In genomic region chr6:131979515-131980337, GRCh38 we compare ENCODE assay signal across 16 cellular contexts. TPM values are rescaled to one million over a fixed set of nuclear protein-coding genes. Genes with fewer than 3 reads are reported as not detected.
DNase-seq lines count a peak whose midpoint lies in the region; TF ChIP-seq lines count a peak whose summit lies in the region.
"Had no signal": no experiment of that assay in that cellular context is flagged by ENCODE, and none has a peak within 500 bp of the region (broad histone marks: within the 10 kb centered on the region; RNA-seq: fewer than 3 reads in every experiment).

No MANE protein-coding gene starts in this region.

- no TSS peak for BruUV-seq in OCI-LY7 (replicated peaks; lab: Mats Ljungman, UMichigan)

- H3K9me3 ChIP-seq in CD4-positive, alpha-beta memory T cell (ENCODE audit: control insufficient read depth in 1 of 2, low read length in 2 of 2), result no peaks in the 10 kb centered on the region
- no peaks in the 10 kb centered on the region for H3K9me3 ChIP-seq in OCI-LY7 (ENCODE audit: low read length)
- H3K9me3 ChIP-seq: body of pancreas, ovary had no signal

- no peak overlapping the region for H3K27ac Mint-ChIP-seq in CD4-positive, alpha-beta memory T cell

- H3K79me2 ChIP-seq in OCI-LY7 (ENCODE audit: insufficient read depth, low read depth, low read length), result no peaks in the 10 kb centered on the region

- H3K9me2 ChIP-seq in OCI-LY7 (ENCODE audit: insufficient read depth, low read length), result no peaks in the 10 kb centered on the region

- H4K20me1 ChIP-seq in OCI-LY7 (ENCODE audit: insufficient read depth, low read length), result no peaks in the 10 kb centered on the region
- H4K20me1 ChIP-seq: BLaER1 treated with 17β-estradiol and CSF1 and Interleukin-3, amounts not matched to agents 10 nM and 100 nM had no signal

- no peaks in the 10 kb centered on the region for H3K36me3 ChIP-seq in CD4-positive, alpha-beta memory T cell (ENCODE audit: insufficient read depth, low read length)
- no peaks in the 10 kb centered on the region for H3K36me3 ChIP-seq in OCI-LY7 (ENCODE audit: insufficient read depth, low read length)
- H3K36me3 ChIP-seq: BLaER1 treated with 17β-estradiol and CSF1 and Interleukin-3, amounts not matched to agents 10 nM and 100 nM; ovary had no signal

- H3K4me1 Mint-ChIP-seq in CD4-positive, alpha-beta memory T cell, result no peaks in the 10 kb centered on the region

- H3K27me3 ChIP-seq in CD4-positive, alpha-beta memory T cell (ENCODE audit: insufficient read depth, low read length), result no peaks in the 10 kb centered on the region
- H3K27me3 ChIP-seq: BLaER1 treated with 17β-estradiol and CSF1 and Interleukin-3, amounts not matched to agents 10 nM and 100 nM; body of pancreas; ovary had no signal

- TF ChIP-seq CTCF in AG04449 (IDR thresholded peaks at IDR 0.05; ENCODE audit: insufficient read depth, low read length, missing control alignments) (no peak), OCI-LY7 (conservative IDR thresholded peaks at IDR 0.05; ENCODE audit: low read length) (no peak)

- no peak overlapping the region for H3K27ac ChIP-seq in CD4-positive, alpha-beta memory T cell (ENCODE audit: low read depth, low read length)
- no peak overlapping the region for H3K27ac ChIP-seq in OCI-LY7 (ENCODE audit: low read depth, low read length, poor library complexity, severe bottlenecking)
- H3K27ac ChIP-seq: BLaER1 treated with 17β-estradiol and CSF1 and Interleukin-3, amounts not matched to agents 10 nM and 100 nM; body of pancreas; ovary had no signal

- no peaks in the 10 kb centered on the region for H3K36me3 Mint-ChIP-seq in CD4-positive, alpha-beta memory T cell

- no peak overlapping the region for H3K4me2 ChIP-seq in OCI-LY7 (ENCODE audit: low read length)
- H3K4me2 ChIP-seq: BLaER1 treated with 17β-estradiol and CSF1 and Interleukin-3, amounts not matched to agents 10 nM and 100 nM had no signal

- POLR2A ChIA-PET in AG04449 (lab: Yijun Ruan, JAX), result interaction anchor here (0.8 to 2.2 kb wide), 3 partner anchors 25 to 32 kb away, joined by 3 to 31 read pairs (median 6); partner anchors contain the start of gene CCN2
- POLR2A ChIA-PET in CD4-positive, alpha-beta memory T cell (lab: Charles Lee; ENCODE audit: partially characterized antibody), result no interaction called here
- POLR2A ChIA-PET in OCI-LY7 (lab: Charles Lee), result no interaction called here

- no peak overlapping the region for H3K4me3 Mint-ChIP-seq in CD4-positive, alpha-beta memory T cell

- peaks cover 0 to 2% (median 0%) of the 10 kb centered on the region in 8 donors for H3K9me3 Mint-ChIP-seq in CD4-positive, alpha-beta memory T cell

- no peak overlapping the region for H3K4me3 ChIP-seq in AG04449 (ENCODE audit: low read depth, low read length)
- no peak overlapping the region for H3K4me3 ChIP-seq in CD4-positive, alpha-beta memory T cell (ENCODE audit: low read length in 2 of 2)
- no peak overlapping the region for H3K4me3 ChIP-seq in OCI-LY7 (ENCODE audit: low read depth, low read length, poor library complexity, severe bottlenecking)
- H3K4me3 ChIP-seq: BLaER1 treated with 17β-estradiol and CSF1 and Interleukin-3, amounts not matched to agents 10 nM and 100 nM; body of pancreas; ovary had no signal

- H2AFZ ChIP-seq in OCI-LY7 (ENCODE audit: low read length), result no peak overlapping the region

- CTCF ChIA-PET in AG04449 (lab: Yijun Ruan, JAX), result interaction anchor here (1.0 kb wide), 1 partner anchor 64 kb away, joined by 5 read pairs; no protein-coding TSS in a partner anchor
- CTCF ChIA-PET in CD4-positive, alpha-beta memory T cell (lab: Charles Lee; ENCODE audit: partially characterized antibody), result no interaction called here
- CTCF ChIA-PET in OCI-LY7 (lab: Charles Lee; ENCODE audit: unreplicated experiment), result no interaction called here

- intact Hi-C loops in CD4-positive, alpha-beta memory T cell (cut with micrococcal nuclease), result no loop called here
- intact Hi-C loops in OCI-LY7 (cut with micrococcal nuclease; ENCODE audit: unreplicated experiment), result no loop called here

- H3K4me1 ChIP-seq in CD4-positive, alpha-beta memory T cell (ENCODE audit: insufficient read depth, low read length), result no peaks in the 10 kb centered on the region
- no peaks in the 10 kb centered on the region for H3K4me1 ChIP-seq in OCI-LY7 (ENCODE audit: insufficient read depth, low read length, poor library complexity, severe bottlenecking)

- peaks cover 1 to 4% of the 10 kb centered on the region in 2 donors for H3K27me3 Mint-ChIP-seq in CD4-positive, alpha-beta memory T cell

- DNase-seq in AG04449 (ENCODE audit: low read depth, low spot score), result peak; percentile 93
- DNase-seq in HS-5 (ENCODE audit: low read depth), result peak; percentile 31
- DNase-seq in brain pericyte (ENCODE audit: low read depth, low spot score), result peak; percentile 87
- peak; percentile 98 for DNase-seq in kidney glomerular epithelial cell (lab: John Stamatoyannopoulos, UW)
- DNase-seq in CD4-positive, alpha-beta memory T cell, result no peak
- DNase-seq in mucosa of gallbladder (ENCODE audit: low spot score), result no peak
- no peak for DNase-seq in inferior parietal cortex (ENCODE audit: extremely low spot score)
- no peak for DNase-seq in OCI-LY7 (ENCODE audit: low spot score)
- DNase-seq: activated CD4-positive, alpha-beta T cell treated with anti-CD3 and anti-CD28 coated beads for 48 hours; activated T-cell treated with anti-CD3 and anti-CD28 coated beads, Interleukin-2, amount 50 U/mL, for 48 hours; body of pancreas; NCI-H2171; OCI-M1; ovary had no signal

RNA-seq across cellular contexts. Expression of gene CCN2, which starts 28.6 kb away (rescaled TPM):
- not detected for total RNA-seq in CD4-positive, alpha-beta memory T cell
- polyA plus RNA-seq in CD4-positive, alpha-beta memory T cell, result not detected
- 315 TPM for total RNA-seq in mucosa of gallbladder
- total RNA-seq in OCI-LY7 (2014; rRNA removed; shearing (Covaris generic)), result not detected in 2 replicates
- 0.36 TPM in 1 of 2 replicates, not detected in the other for total RNA-seq in OCI-LY7 (2022)
- total RNA-seq: T-helper 1 cell treated with Interleukin-12 subunit alpha and Interleukin-12 subunit beta and Interleukin-4 antibody, amounts not matched to agents 30 ng/mL and 1 ng/mL, for 36 hours had no signal

Comparison
In these comparisons a context has a peak if more than half of its experiments do, and no peak if none do; other contexts are left out.
1. DNase-seq: peak in AG04449 (single experiment), HS-5 (single experiment), brain pericyte (single experiment) and kidney glomerular epithelial cell (single experiment); none in CD4-positive, alpha-beta memory T cell (0 of 5), mucosa of gallbladder (single experiment), inferior parietal cortex (single experiment) and OCI-LY7 (single experiment).
2. RNA of gene CCN2, which starts 28.6 kb away (total RNA-seq): 315 TPM in mucosa of gallbladder (single experiment); 0.36 TPM in OCI-LY7 and not detected in CD4-positive, alpha-beta memory T cell; every median in the first group is over 100 times any median in the second.